Comparison of ENCODE assay signal across 13 cellular contexts in genomic region chr1:171653796-171654704, GRCh38. TPM values are rescaled to one million over a fixed set of nuclear protein-coding genes. Genes with fewer than 3 reads are reported as not detected.
A peak's percentile ranks its signal among the peaks of the same experiment; 100 is the strongest.
DNase-seq lines count a peak whose midpoint lies in the region; ATAC-seq and TF ChIP-seq lines count a peak whose summit lies in the region.
"Had no signal": no experiment of that assay in that cellular context is flagged by ENCODE, and none has a peak within 500 bp of the region (broad histone marks: within the 10 kb centered on the region; RNA-seq: fewer than 3 reads in every experiment).

No MANE protein-coding gene starts in this region.

- ATAC-seq in gastrocnemius medialis, result peak in 1 of 2 donors; percentile 28
- no peak for ATAC-seq in HG02798 (IDR thresholded peaks at IDR 0.05; ENCODE audit: poor library complexity, unreplicated experiment)

- in situ Hi-C loops in G401 (cut with HindIII; ENCODE audit: low sequenced_read_pairs) (no loop called here), gastrocnemius medialis (cut with MboI; ENCODE audit: low sequenced_read_pairs in 4 of 4) (no loop called here)

- peaks cover 26 to 31% of the 10 kb centered on the region in 2 donors for H3K4me1 ChIP-seq in gastrocnemius medialis

- TF ChIP-seq CTCF in gastrocnemius medialis (IDR thresholded peaks at IDR 0.05 in 4 of 5, conservative IDR thresholded peaks at IDR 0.05 in 1 of 5), result no peak

- no peaks in the 10 kb centered on the region for H3K9me3 ChIP-seq in gastrocnemius medialis
- H3K9me3 ChIP-seq: Caco-2 had no signal

- H3K36me3 Mint-ChIP-seq in activated naive CD8-positive, alpha-beta T cell treated with anti-CD3 and anti-CD28 coated beads for 36 hours, result no peaks in the 10 kb centered on the region

- H3K4me3 Mint-ChIP-seq in activated naive CD8-positive, alpha-beta T cell treated with anti-CD3 and anti-CD28 coated beads for 36 hours, result no peak overlapping the region

- DNase-seq in G401 (ENCODE audit: low spot score) (peak; percentile 49), cerebellar cortex (ENCODE audit: low spot score) (peak; percentile 51), kidney tubule cell (ENCODE audit: low spot score) (peak; percentile 58), gastrocnemius medialis (no peak), globus pallidus (ENCODE audit: low spot score) (no peak)
- no peak for DNase-seq in activated CD4-positive, alpha-beta T cell treated with anti-CD3 and anti-CD28 coated beads for 1 hour
- no peak for DNase-seq in activated naive CD8-positive, alpha-beta T cell treated with anti-CD3 and anti-CD28 coated beads for 36 hours
- DNase-seq: Caco-2, dorsolateral prefrontal cortex, naive B cell, NCI-H146, SIG-M5 had no signal

- no peaks in the 10 kb centered on the region for H3K9me3 Mint-ChIP-seq in activated naive CD8-positive, alpha-beta T cell treated with anti-CD3 and anti-CD28 coated beads for 36 hours
- H3K9me3 Mint-ChIP-seq: naive B cell had no signal

- no peak for TF ChIP-seq POLR2A in gastrocnemius medialis (IDR thresholded peaks at IDR 0.05)

- H3K27ac Mint-ChIP-seq in activated naive CD8-positive, alpha-beta T cell treated with anti-CD3 and anti-CD28 coated beads for 36 hours, result no peak overlapping the region

- peak overlapping the region; percentile 60 to 77 (median 71) for H3K27ac ChIP-seq in gastrocnemius medialis

- peaks cover 22% of the 10 kb centered on the region for H3K27me3 Mint-ChIP-seq in activated naive CD8-positive, alpha-beta T cell treated with anti-CD3 and anti-CD28 coated beads for 36 hours

- peaks cover 8% of the 10 kb centered on the region for H3K4me1 Mint-ChIP-seq in activated naive CD8-positive, alpha-beta T cell treated with anti-CD3 and anti-CD28 coated beads for 36 hours

- H3K27me3 ChIP-seq in gastrocnemius medialis, result no peaks in the 10 kb centered on the region
- H3K27me3 ChIP-seq: dorsolateral prefrontal cortex had no signal

- no peaks in the 10 kb centered on the region for H3K36me3 ChIP-seq in gastrocnemius medialis

- intact Hi-C loops in gastrocnemius medialis (cut with DNase I; ENCODE audit: low total_unique reads), result no loop called here

- peak overlapping the region in 2 of 4 donors; percentile 0 to 25 for H3K4me3 ChIP-seq in gastrocnemius medialis

RNA-seq across cellular contexts. Expression of gene MYOC, which starts 1.6 kb away (rescaled TPM):
- total RNA-seq in G401 (2014; rRNA removed; shearing (Covaris generic)), result 84.2 and 106 TPM in 2 replicates
- 10 to 100 TPM in 2 of 4 donors, 1 to 10 TPM in 2; 5.0 to 17.4 (median 8.6) TPM for total RNA-seq in gastrocnemius medialis
- not detected for total RNA-seq in activated naive CD8-positive, alpha-beta T cell treated with anti-CD3 and anti-CD28 coated beads for 36 hours
- total RNA-seq: Caco-2 had no signal

RNA-seq across cellular contexts. Expression of gene MYOCOS, which starts 32.0 kb away (rescaled TPM):
- total RNA-seq in G401 (2014; rRNA removed; shearing (Covaris generic)), result not detected in 2 replicates
- under 1 TPM in 1 of 4 donors, not detected in 3; 0.20 TPM for total RNA-seq in gastrocnemius medialis
- under 1 TPM in 1 of 2 experiments, not detected in 1; 0.14 TPM for total RNA-seq in activated naive CD8-positive, alpha-beta T cell treated with anti-CD3 and anti-CD28 coated beads for 36 hours

Comparison
In these comparisons a context has a peak if more than half of its experiments do, and no peak if none do; other contexts are left out.
1. DNase-seq: peak in G401 (single experiment), cerebellar cortex (single experiment) and kidney tubule cell (single experiment); none in gastrocnemius medialis (0 of 2), activated CD4-positive, alpha-beta T cell treated with anti-CD3 and anti-CD28 coated beads for 1 hour (single experiment), activated naive CD8-positive, alpha-beta T cell treated with anti-CD3 and anti-CD28 coated beads for 36 hours (single experiment) and globus pallidus (single experiment).
2. RNA of gene MYOC, which starts 1.6 kb away (total RNA-seq): 84.2 to 106 TPM in G401 and 5.0 to 17.4 TPM in gastrocnemius medialis; not detected in activated naive CD8-positive, alpha-beta T cell treated with anti-CD3 and anti-CD28 coated beads for 36 hours; every median in the first group is over 4 times any median in the second.